In the genomic region with DNA sequence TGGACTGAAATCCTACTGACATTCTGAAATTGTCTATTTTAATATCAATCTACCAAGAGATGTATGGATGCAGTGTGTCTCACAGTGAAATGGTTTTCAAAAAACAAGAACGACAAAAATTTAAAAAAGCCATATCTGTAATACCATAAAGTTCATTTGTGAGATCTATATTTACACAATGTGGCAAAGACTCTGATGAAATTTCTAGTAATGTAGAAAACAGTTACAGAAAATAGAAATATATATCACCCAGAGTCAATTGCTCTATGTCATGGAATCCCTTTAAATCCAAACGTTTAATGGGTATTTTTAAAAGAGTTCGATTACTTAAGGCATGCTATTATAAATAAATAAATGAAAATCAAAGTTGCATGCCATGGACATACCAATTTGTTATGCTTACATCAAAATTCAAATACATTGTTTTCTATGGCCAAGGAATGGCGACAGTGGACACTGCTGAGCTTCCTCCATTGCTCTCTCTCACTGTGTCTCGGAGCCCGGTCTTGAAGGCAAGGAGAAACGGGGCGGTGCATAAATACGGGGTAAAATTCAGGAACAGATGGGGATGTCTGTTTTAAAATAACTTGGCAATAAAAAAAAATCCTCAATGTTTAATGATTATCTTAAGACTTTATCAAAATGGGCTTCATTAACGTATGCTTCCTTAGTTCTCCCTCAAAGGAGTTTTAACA, we compare ENCODE assay signal across 1 cellular context.
TF ChIP-seq lines count a peak whose summit lies in the region.

No MANE protein-coding gene starts in this region.

TF ChIP-seq in K562, 482 proteins besides CTCF, POLR2A, EP300 and RAD21 (continued from another document):
- TF ChIP-seq, protein P1, sequence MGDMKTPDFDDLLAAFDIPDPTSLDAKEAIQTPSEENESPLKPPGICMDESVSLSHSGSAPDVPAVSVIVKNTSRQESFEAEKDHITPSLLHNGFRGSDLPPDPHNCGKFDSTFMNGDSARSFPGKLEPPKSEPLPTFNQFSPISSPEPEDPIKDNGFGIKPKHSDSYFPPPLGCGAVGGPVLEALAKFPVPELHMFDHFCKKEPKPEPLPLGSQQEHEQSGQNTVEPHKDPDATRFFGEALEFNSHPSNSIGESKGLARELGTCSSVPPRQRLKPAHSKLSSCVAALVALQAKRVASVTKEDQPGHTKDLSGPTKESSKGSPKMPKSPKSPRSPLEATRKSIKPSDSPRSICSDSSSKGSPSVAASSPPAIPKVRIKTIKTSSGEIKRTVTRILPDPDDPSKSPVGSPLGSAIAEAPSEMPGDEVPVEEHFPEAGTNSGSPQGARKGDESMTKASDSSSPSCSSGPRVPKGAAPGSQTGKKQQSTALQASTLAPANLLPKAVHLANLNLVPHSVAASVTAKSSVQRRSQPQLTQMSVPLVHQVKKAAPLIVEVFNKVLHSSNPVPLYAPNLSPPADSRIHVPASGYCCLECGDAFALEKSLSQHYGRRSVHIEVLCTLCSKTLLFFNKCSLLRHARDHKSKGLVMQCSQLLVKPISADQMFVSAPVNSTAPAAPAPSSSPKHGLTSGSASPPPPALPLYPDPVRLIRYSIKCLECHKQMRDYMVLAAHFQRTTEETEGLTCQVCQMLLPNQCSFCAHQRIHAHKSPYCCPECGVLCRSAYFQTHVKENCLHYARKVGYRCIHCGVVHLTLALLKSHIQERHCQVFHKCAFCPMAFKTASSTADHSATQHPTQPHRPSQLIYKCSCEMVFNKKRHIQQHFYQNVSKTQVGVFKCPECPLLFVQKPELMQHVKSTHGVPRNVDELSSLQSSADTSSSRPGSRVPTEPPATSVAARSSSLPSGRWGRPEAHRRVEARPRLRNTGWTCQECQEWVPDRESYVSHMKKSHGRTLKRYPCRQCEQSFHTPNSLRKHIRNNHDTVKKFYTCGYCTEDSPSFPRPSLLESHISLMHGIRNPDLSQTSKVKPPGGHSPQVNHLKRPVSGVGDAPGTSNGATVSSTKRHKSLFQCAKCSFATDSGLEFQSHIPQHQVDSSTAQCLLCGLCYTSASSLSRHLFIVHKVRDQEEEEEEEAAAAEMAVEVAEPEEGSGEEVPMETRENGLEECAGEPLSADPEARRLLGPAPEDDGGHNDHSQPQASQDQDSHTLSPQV (IDR thresholded peaks at IDR 0.05), result peak; percentile 84; the same call in 1 of the 2 replicates
- TF ChIP-seq, protein P2, sequence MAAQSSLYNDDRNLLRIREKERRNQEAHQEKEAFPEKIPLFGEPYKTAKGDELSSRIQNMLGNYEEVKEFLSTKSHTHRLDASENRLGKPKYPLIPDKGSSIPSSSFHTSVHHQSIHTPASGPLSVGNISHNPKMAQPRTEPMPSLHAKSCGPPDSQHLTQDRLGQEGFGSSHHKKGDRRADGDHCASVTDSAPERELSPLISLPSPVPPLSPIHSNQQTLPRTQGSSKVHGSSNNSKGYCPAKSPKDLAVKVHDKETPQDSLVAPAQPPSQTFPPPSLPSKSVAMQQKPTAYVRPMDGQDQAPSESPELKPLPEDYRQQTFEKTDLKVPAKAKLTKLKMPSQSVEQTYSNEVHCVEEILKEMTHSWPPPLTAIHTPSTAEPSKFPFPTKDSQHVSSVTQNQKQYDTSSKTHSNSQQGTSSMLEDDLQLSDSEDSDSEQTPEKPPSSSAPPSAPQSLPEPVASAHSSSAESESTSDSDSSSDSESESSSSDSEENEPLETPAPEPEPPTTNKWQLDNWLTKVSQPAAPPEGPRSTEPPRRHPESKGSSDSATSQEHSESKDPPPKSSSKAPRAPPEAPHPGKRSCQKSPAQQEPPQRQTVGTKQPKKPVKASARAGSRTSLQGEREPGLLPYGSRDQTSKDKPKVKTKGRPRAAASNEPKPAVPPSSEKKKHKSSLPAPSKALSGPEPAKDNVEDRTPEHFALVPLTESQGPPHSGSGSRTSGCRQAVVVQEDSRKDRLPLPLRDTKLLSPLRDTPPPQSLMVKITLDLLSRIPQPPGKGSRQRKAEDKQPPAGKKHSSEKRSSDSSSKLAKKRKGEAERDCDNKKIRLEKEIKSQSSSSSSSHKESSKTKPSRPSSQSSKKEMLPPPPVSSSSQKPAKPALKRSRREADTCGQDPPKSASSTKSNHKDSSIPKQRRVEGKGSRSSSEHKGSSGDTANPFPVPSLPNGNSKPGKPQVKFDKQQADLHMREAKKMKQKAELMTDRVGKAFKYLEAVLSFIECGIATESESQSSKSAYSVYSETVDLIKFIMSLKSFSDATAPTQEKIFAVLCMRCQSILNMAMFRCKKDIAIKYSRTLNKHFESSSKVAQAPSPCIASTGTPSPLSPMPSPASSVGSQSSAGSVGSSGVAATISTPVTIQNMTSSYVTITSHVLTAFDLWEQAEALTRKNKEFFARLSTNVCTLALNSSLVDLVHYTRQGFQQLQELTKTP (IDR thresholded peaks at IDR 0.05; ENCODE audit: low read depth in 1 of 2, partially characterized antibody in 2 of 2), result peak in 1 of 2 experiments; percentile 47
- 0 out of 2 replicates have a peak, but pooled peaks have one; percentile 16 for TF ChIP-seq ZNF668 (CRISPR knock-in tag; IDR thresholded peaks at IDR 0.05)
- TF ChIP-seq ETV1 (tag; conservative IDR thresholded peaks at IDR 0.05; ENCODE audit: low read depth), result peak; percentile 31; the same call in 1 of the 2 replicates
- TF ChIP-seq TAF1 (IDR thresholded peaks at IDR 0.05; ENCODE audit: control insufficient read depth, extremely low read depth, insufficient read depth, low read length, severe bottlenecking), result peak; percentile 41
- no peak; the same call in 1 of the 2 replicates for TF ChIP-seq SMAD3 (CRISPR knock-in tag; conservative IDR thresholded peaks at IDR 0.05)
- no peak for TF ChIP-seq ZNF57 (CRISPR knock-in tag; IDR thresholded peaks at IDR 0.05)
- TF ChIP-seq, protein P3, sequence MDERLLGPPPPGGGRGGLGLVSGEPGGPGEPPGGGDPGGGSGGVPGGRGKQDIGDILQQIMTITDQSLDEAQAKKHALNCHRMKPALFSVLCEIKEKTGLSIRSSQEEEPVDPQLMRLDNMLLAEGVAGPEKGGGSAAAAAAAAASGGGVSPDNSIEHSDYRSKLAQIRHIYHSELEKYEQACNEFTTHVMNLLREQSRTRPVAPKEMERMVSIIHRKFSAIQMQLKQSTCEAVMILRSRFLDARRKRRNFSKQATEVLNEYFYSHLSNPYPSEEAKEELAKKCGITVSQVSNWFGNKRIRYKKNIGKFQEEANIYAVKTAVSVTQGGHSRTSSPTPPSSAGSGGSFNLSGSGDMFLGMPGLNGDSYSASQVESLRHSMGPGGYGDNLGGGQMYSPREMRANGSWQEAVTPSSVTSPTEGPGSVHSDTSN (CRISPR knock-in tag; IDR thresholded peaks at IDR 0.05; ENCODE audit: low read depth), result no peak
- TF ChIP-seq, protein P3 (tag; conservative IDR thresholded peaks at IDR 0.05; ENCODE audit: low read depth), result peak; percentile 31; the same call in 1 of the 2 replicates
- 0 out of 2 replicates have a peak, but pooled peaks have one; percentile 1 for TF ChIP-seq GTF2E2 (tag; IDR thresholded peaks at IDR 0.05)
- TF ChIP-seq NFRKB (IDR thresholded peaks at IDR 0.05; ENCODE audit: low read depth), result peak; percentile 95
- TF ChIP-seq SAFB (IDR thresholded peaks at IDR 0.05; ENCODE audit: borderline replicate concordance, low read depth, low read length), result no peak
- peak; percentile 36; the same call in 1 of the 2 replicates for TF ChIP-seq EP400 (IDR thresholded peaks at IDR 0.05)
- TF ChIP-seq YY1 (IDR thresholded peaks at IDR 0.05; ENCODE audit: borderline replicate concordance in 1 of 3, control insufficient read depth in 1 of 3, extremely low read depth in 1 of 3, insufficient read depth in 3 of 3, insufficient read length in 1 of 3, insufficient replicate concordance in 2 of 3, low read depth in 1 of 3, low read length in 2 of 3), result peak in 2 of 3 experiments; percentile 21 to 85
- peak; percentile 55; the same call in 1 of the 2 replicates for TF ChIP-seq ZNF584 (CRISPR knock-in tag; IDR thresholded peaks at IDR 0.05; ENCODE audit: low read depth)
- TF ChIP-seq, protein P4, sequence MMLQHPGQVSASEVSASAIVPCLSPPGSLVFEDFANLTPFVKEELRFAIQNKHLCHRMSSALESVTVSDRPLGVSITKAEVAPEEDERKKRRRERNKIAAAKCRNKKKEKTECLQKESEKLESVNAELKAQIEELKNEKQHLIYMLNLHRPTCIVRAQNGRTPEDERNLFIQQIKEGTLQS (IDR thresholded peaks at IDR 0.05), result peak; percentile 12; the same call in 1 of the 2 replicates
- TF ChIP-seq, protein P4 (CRISPR knock-in tag; conservative IDR thresholded peaks at IDR 0.05), result no peak
- 0 out of 2 replicates have a peak, but pooled peaks have one; percentile 23 for TF ChIP-seq L3MBTL2 (IDR thresholded peaks at IDR 0.05)
- TF ChIP-seq ZNF75A (CRISPR knock-in tag; IDR thresholded peaks at IDR 0.05), result no peak
- TF ChIP-seq, protein P5, sequence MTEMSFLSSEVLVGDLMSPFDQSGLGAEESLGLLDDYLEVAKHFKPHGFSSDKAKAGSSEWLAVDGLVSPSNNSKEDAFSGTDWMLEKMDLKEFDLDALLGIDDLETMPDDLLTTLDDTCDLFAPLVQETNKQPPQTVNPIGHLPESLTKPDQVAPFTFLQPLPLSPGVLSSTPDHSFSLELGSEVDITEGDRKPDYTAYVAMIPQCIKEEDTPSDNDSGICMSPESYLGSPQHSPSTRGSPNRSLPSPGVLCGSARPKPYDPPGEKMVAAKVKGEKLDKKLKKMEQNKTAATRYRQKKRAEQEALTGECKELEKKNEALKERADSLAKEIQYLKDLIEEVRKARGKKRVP (CRISPR knock-in tag; IDR thresholded peaks at IDR 0.05), result peak; percentile 48; the same call in 1 of the 2 replicates
- peak; percentile 50 for TF ChIP-seq DACH1 (IDR thresholded peaks at IDR 0.05; ENCODE audit: partially characterized antibody)
TF ChIP-seq in K562: peak in this region for 45.
